Comparison of ENCODE assay signal across 8 cellular contexts in the genomic region with DNA sequence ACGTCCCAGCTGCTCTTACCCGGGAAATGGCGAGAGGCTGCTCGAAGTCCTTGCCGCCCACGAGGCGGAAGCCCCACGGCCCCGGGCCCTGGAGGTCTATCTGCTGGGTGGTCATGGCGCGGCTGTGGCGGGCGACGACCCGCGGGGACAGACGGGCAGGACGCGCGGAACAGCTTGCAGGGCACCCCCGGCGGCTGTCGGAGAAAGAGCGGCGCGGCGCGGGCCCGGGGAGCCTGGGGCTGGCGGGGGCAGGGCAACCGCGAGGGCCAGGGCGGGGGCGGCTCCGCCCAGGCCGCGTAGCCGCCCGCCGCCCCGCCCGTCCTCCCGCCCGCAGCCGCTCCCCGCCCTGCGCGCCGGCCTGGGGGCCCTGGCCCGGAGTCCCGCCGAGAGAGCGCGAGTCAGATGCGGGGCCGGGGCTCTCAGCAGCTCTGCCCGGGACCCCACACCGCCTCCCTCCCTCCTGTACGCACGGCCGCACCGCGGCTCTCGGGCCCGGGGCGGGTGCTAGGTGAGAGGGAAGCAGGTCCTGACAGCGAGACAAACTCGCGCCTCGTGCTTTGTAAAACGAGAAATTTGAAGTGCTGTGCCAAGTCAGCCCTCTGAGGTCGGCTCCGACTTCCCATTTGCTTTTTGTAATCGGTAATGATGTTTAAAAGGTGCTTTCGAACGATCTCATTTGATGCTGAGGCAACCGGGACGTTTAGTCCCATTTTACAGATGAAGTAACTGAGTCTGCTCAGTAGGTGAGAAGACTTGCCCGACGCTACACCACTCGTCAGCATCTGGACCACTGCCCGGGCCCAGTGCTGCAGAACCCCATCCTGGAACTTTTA. TPM values are rescaled to one million over a fixed set of nuclear protein-coding genes. Genes with fewer than 3 reads are reported as not detected.
DNase-seq lines count a peak whose midpoint lies in the region; ATAC-seq lines count a peak whose summit lies in the region.

A gene with protein sequence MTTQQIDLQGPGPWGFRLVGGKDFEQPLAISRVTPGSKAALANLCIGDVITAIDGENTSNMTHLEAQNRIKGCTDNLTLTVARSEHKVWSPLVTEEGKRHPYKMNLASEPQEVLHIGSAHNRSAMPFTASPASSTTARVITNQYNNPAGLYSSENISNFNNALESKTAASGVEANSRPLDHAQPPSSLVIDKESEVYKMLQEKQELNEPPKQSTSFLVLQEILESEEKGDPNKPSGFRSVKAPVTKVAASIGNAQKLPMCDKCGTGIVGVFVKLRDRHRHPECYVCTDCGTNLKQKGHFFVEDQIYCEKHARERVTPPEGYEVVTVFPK (minus strand): TSS at position 203 of the 833 bp plus-strand sequence. CDS start 88 bp downstream, at position 115.

- DNase-seq in HuH-7 (ENCODE audit: low spot score), result peak; percentile 84
- peak in 3 of 5 donors; percentile 5 to 45 (median 6) for DNase-seq in T-helper 1 cell
- peak; percentile 31 for DNase-seq in cerebellum (ENCODE audit: low spot score)
- peak; percentile 72 for DNase-seq in kidney tubule cell (ENCODE audit: low spot score)
- DNase-seq in stimulated activated CD8-positive, alpha-beta memory T cell treated with anti-CD3 and anti-CD28 coated beads, Interleukin-4, amount 100 ng/mL, for 48 hours, result peak; percentile 44
- no peak for DNase-seq in globus pallidus (ENCODE audit: low spot score)

- peak within 1 kb of the TSS; percentile 90 for H3K4me3 ChIP-seq in GM08714 (ENCODE audit: low read length)

- peak; percentile 40 for ATAC-seq in GM21529 (IDR thresholded peaks at IDR 0.05; ENCODE audit: unreplicated experiment)

RNA-seq across cellular contexts. Expression of the gene that starts here (rescaled TPM):
- total RNA-seq in cerebellum, result 4.4 TPM
